In genomic region chr2:3913252-3913651, GRCh38 we compare ENCODE assay signal across 17 cellular contexts.
"Had no signal": no experiment of that assay in that cellular context is flagged by ENCODE, and none has a peak within 500 bp of the region (broad histone marks: within the 10 kb centered on the region; RNA-seq: fewer than 3 reads in every experiment).

No MANE protein-coding gene starts in this region.

- DNase-seq: activated CD4-positive, alpha-beta T cell treated with anti-CD3 and anti-CD28 coated beads for 1 hour; activated CD4-positive, alpha-beta T cell treated with anti-CD3 and anti-CD28 coated beads, Interleukin-2, amount 50 U/mL, for 4 hours; activated naive CD4-positive, alpha-beta T cell treated with anti-CD3 and anti-CD28 coated beads, Interleukin-2, amount 10 ng/mL, durations not matched to agents 7 days and 5 days; central memory CD4-positive, alpha-beta T cell; colonic mucosa; effector CD4-positive, alpha-beta T cell; esophagus squamous epithelium; immature natural killer cell; naive B cell; SK-N-SH; T-helper 1 cell; testis; upper lobe of left lung had no signal

- H3K9me3 Mint-ChIP-seq: stimulated activated naive CD8-positive, alpha-beta T cell treated with anti-CD3 and anti-CD28 coated beads, Interleukin-15, Interleukin-2, amounts not matched to agents 100 ng/mL and 50 ng/mL, for 24 hours had no signal

- H3K27ac Mint-ChIP-seq: activated naive CD4-positive, alpha-beta T cell treated with anti-CD3 and anti-CD28 coated beads, Interleukin-2, amount 10 ng/mL, durations not matched to agents 7 days and 5 days; activated T-helper 2 cell treated with anti-CD3 and anti-CD28 coated beads, Interferon-gamma antibody, Interleukin-2, Interleukin-4, amounts not matched to agents 10 μg/mL and 5 μg/mL and 100 μg/mL, durations not matched to agents 14 hours and 24 hours and 36 hours; immature natural killer cell; naive B cell; stimulated activated naive CD8-positive, alpha-beta T cell treated with anti-CD3 and anti-CD28 coated beads, Interleukin-15, Interleukin-2, amounts not matched to agents 100 ng/mL and 50 ng/mL, for 24 hours had no signal

- H3K36me3 Mint-ChIP-seq: activated naive CD4-positive, alpha-beta T cell treated with anti-CD3 and anti-CD28 coated beads, Interleukin-2, amount 10 ng/mL, durations not matched to agents 7 days and 5 days; immature natural killer cell; naive B cell had no signal

- H3K27ac ChIP-seq: colonic mucosa, esophagus squamous epithelium, neutrophil, testis had no signal

- H3K4me1 ChIP-seq: colonic mucosa, esophagus squamous epithelium, testis had no signal

- H3K27me3 Mint-ChIP-seq: activated naive CD4-positive, alpha-beta T cell treated with anti-CD3 and anti-CD28 coated beads, Interleukin-2, amount 10 ng/mL, durations not matched to agents 7 days and 5 days; naive B cell; stimulated activated naive CD8-positive, alpha-beta T cell treated with anti-CD3 and anti-CD28 coated beads, Interleukin-15, Interleukin-2, amounts not matched to agents 100 ng/mL and 50 ng/mL, for 24 hours had no signal

- H3K27me3 ChIP-seq: colonic mucosa, esophagus squamous epithelium, neutrophil, testis, upper lobe of left lung had no signal

- H3K9me3 ChIP-seq: colonic mucosa, neutrophil, SK-N-SH, testis had no signal

- H3K4me3 ChIP-seq: colonic mucosa, esophagus squamous epithelium, testis, upper lobe of left lung had no signal

- H3K4me1 Mint-ChIP-seq: activated naive CD4-positive, alpha-beta T cell treated with anti-CD3 and anti-CD28 coated beads, Interleukin-2, amount 10 ng/mL, durations not matched to agents 7 days and 5 days; immature natural killer cell; naive B cell had no signal

- ATAC-seq: sciatic nerve had no signal

- H3K36me3 ChIP-seq: colonic mucosa, esophagus squamous epithelium, neutrophil, upper lobe of left lung had no signal

- H3K4me3 Mint-ChIP-seq: activated naive CD4-positive, alpha-beta T cell treated with anti-CD3 and anti-CD28 coated beads, Interleukin-2, amount 10 ng/mL, durations not matched to agents 7 days and 5 days; immature natural killer cell; naive B cell; stimulated activated naive CD8-positive, alpha-beta T cell treated with anti-CD3 and anti-CD28 coated beads, Interleukin-15, Interleukin-2, amounts not matched to agents 100 ng/mL and 50 ng/mL, for 24 hours had no signal
